In genomic region chr5:150560401-150561191, GRCh38 we compare ENCODE assay signal across 8 cellular contexts. TPM values are rescaled to one million over a fixed set of nuclear protein-coding genes. Genes with fewer than 3 reads are reported as not detected.
A peak's percentile ranks its signal among the peaks of the same experiment; 100 is the strongest.
DNase-seq lines count a peak whose midpoint lies in the region; ATAC-seq and TF ChIP-seq lines count a peak whose summit lies in the region.

No MANE protein-coding gene starts in this region.

- H2BK120ac ChIP-seq in H9 (ENCODE audit: low read depth, low read length, poor library complexity, severe bottlenecking): no peak overlapping the region

- no peak overlapping the region for H3K56ac ChIP-seq in H9 (ENCODE audit: insufficient read length, low read depth, low read length)

- peaks cover 13 to 14% of the 10 kb centered on the region in 2 experiments for H3K4me1 Mint-ChIP-seq in H9
- peaks cover 2% of the 10 kb centered on the region for H3K4me1 Mint-ChIP-seq in activated naive CD8-positive, alpha-beta T cell treated with anti-CD3 and anti-CD28 coated beads for 36 hours

- peak; percentile 92 for TF ChIP-seq CTCF in H9 (conservative IDR thresholded peaks at IDR 0.05)
- peak; percentile 83 to 98 (median 96) for TF ChIP-seq CTCF in heart left ventricle (IDR thresholded peaks at IDR 0.05)

- H3K23me2 ChIP-seq in H9 (ENCODE audit: insufficient read length, low read depth, low read length, poor library complexity, severe bottlenecking): no peaks in the 10 kb centered on the region

- H3K9me3 Mint-ChIP-seq in H9: no peaks in the 10 kb centered on the region; a peak in 1 of 5 replicates
- H3K9me3 Mint-ChIP-seq in activated naive CD8-positive, alpha-beta T cell treated with anti-CD3 and anti-CD28 coated beads for 36 hours: no peaks in the 10 kb centered on the region

- H3K36me3 Mint-ChIP-seq in H9 (ENCODE audit: insufficient read depth in 1 of 3, low read depth in 3 of 3): peaks cover 0 to 13% (median 7%) of the 10 kb centered on the region in 3 experiments; a peak in 4 of 7 replicates
- no peaks in the 10 kb centered on the region for H3K36me3 Mint-ChIP-seq in activated naive CD8-positive, alpha-beta T cell treated with anti-CD3 and anti-CD28 coated beads for 36 hours

- H3K4ac ChIP-seq in H9 (ENCODE audit: low read depth, low read length): no peak overlapping the region

- H4K91ac ChIP-seq in H9 (ENCODE audit: insufficient read length, low read depth, low read length): no peak overlapping the region

- H3K27me3 Mint-ChIP-seq in H9 (ENCODE audit: low read depth): no peaks in the 10 kb centered on the region; the same call in 1 of the 2 replicates
- H3K27me3 Mint-ChIP-seq in activated naive CD8-positive, alpha-beta T cell treated with anti-CD3 and anti-CD28 coated beads for 36 hours: peaks cover 4% of the 10 kb centered on the region

- no peak overlapping the region for H2BK5ac ChIP-seq in H9 (ENCODE audit: insufficient read length, low read length)

- peak; percentile 74 to 90 (median 86) for ATAC-seq in heart left ventricle
- ATAC-seq in GM19328 (IDR thresholded peaks at IDR 0.05; ENCODE audit: unreplicated experiment): no peak

- no peak overlapping the region for H2BK15ac ChIP-seq in H9 (ENCODE audit: low read depth, low read length)

- H2BK12ac ChIP-seq in H9 (ENCODE audit: insufficient read length, low read depth, low read length): no peak overlapping the region

- H3K4me2 ChIP-seq in H9 (ENCODE audit: insufficient read depth, insufficient read length, low read length): no peak overlapping the region

- no peaks in the 10 kb centered on the region for H3K9me3 ChIP-seq in H9 (ENCODE audit: control insufficient read depth, low read depth, low read length)
- peaks cover 0 to 5% (median 0%) of the 10 kb centered on the region in 12 donors for H3K9me3 ChIP-seq in heart left ventricle

- no CpG with 5 or more reads among the region's 11 CpGs for WGBS in H9 (ENCODE audit: extremely low coverage, insufficient read length, low lambda C conversion rate)
- WGBS in heart left ventricle, 4 donors: 15 to 21% (median 16%) methylated on average over 11 of the region's 11 CpGs

- no peak overlapping the region for H3K9ac ChIP-seq in H9 (ENCODE audit: extremely low read depth, insufficient read length, low read length)

- H4K5ac ChIP-seq in H9 (ENCODE audit: insufficient read length, low read depth, low read length): no peak overlapping the region

- H2BK20ac ChIP-seq in H9 (ENCODE audit: low read depth, low read length, poor library complexity, severe bottlenecking): no peak overlapping the region

- peaks cover 0 to 20% (median 17%) of the 10 kb centered on the region in 9 donors for H3K36me3 ChIP-seq in heart left ventricle

- no peak overlapping the region for H4K8ac ChIP-seq in H9 (replicated peaks; ENCODE audit: insufficient read length, low read depth, low read length)

- H3K79me2 ChIP-seq in H9 (ENCODE audit: insufficient read depth, low read length): no peaks in the 10 kb centered on the region

- H3T11ph ChIP-seq in H9 (ENCODE audit: low read length): no peak overlapping the region

- H3K4me1 ChIP-seq in H9 (ENCODE audit: insufficient read depth, low read length) (no peaks in the 10 kb centered on the region), heart left ventricle (peaks cover 0 to 20% (median 4%) of the 10 kb centered on the region in 12 donors)

- intact Hi-C loops in heart left ventricle (cut with DNase I): loop anchor here (1.0 to 5.0 kb wide), 10 partner anchors 96 to 288 kb away; partner anchors contain the start of genes IRGM (in 9 of the 10) and RBM22 (in 4 of the 10)

- DNase-seq in GF-D8 (lab: John Stamatoyannopoulos, UW): peak; percentile 27
- DNase-seq in H9: peak; percentile 80
- peak; percentile 76 for DNase-seq in MV-4-11 (lab: John Stamatoyannopoulos, UW)
- DNase-seq in SKM-1 (lab: John Stamatoyannopoulos, UW; ENCODE audit: unreplicated experiment): peak; percentile 56
- DNase-seq in activated naive CD8-positive, alpha-beta T cell treated with anti-CD3 and anti-CD28 coated beads for 36 hours: peak; percentile 73
- DNase-seq in heart left ventricle: peak in 4 of 5 donors; percentile 81 to 86 (median 84)
- DNase-seq in pulmonary artery endothelial cell (ENCODE audit: low read depth, low spot score): peak; percentile 51

- H3K27ac ChIP-seq in H9 (ENCODE audit: insufficient read length, low read depth, low read length): no peak overlapping the region
- no peak overlapping the region for H3K27ac ChIP-seq in heart left ventricle

- H2AK5ac ChIP-seq in H9 (ENCODE audit: insufficient read length, low read length): no peak overlapping the region

- peak overlapping the region; percentile 2 to 87 (median 79); a peak in 4 of 7 replicates for H3K27ac Mint-ChIP-seq in H9
- H3K27ac Mint-ChIP-seq in activated naive CD8-positive, alpha-beta T cell treated with anti-CD3 and anti-CD28 coated beads for 36 hours: no peak overlapping the region

- H3K4me3 ChIP-seq in heart left ventricle: no peak overlapping the region

- peak overlapping the region; percentile 29 for H3K18ac ChIP-seq in H9 (ENCODE audit: insufficient read length, low read depth, low read length)

- H3K14ac ChIP-seq in H9 (ENCODE audit: insufficient read depth, low read length): no peak overlapping the region

- no peaks in the 10 kb centered on the region for H3K79me1 ChIP-seq in H9 (ENCODE audit: insufficient read depth, low read depth, low read length, poor library complexity, severe bottlenecking)

- no peak overlapping the region for H3K4me3 Mint-ChIP-seq in H9
- H3K4me3 Mint-ChIP-seq in activated naive CD8-positive, alpha-beta T cell treated with anti-CD3 and anti-CD28 coated beads for 36 hours: no peak overlapping the region

- H3K27me3 ChIP-seq in H9 (ENCODE audit: insufficient read depth, low read length) (no peaks in the 10 kb centered on the region), heart left ventricle (no peaks in the 10 kb centered on the region)

- H4K20me1 ChIP-seq in H9 (ENCODE audit: control insufficient read depth, insufficient read depth, insufficient read length): no peaks in the 10 kb centered on the region

- H3K23ac ChIP-seq in H9 (ENCODE audit: insufficient read length, low read depth, low read length): no peak overlapping the region

- no peak for TF ChIP-seq POLR2A in heart left ventricle (IDR thresholded peaks at IDR 0.05)

- no peak overlapping the region for H2AFZ ChIP-seq in H9 (ENCODE audit: low read length)

RNA-seq across cellular contexts. Expression of gene NDST1, which starts 52.7 kb away (rescaled TPM):
- total RNA-seq in H9 (2021): 59.2 and 65.5 TPM in 2 replicates
- total RNA-seq in activated naive CD8-positive, alpha-beta T cell treated with anti-CD3 and anti-CD28 coated beads for 36 hours: 1 to 10 TPM; 7.1 to 7.3 TPM
- total RNA-seq in heart left ventricle: 100 to 1,000 TPM in 2 of 9 donors, 10 to 100 TPM in 7; 50.2 to 156 (median 68.5) TPM
- polyA plus RNA-seq in heart left ventricle: 10 to 100 TPM; 32.1 to 53.5 TPM
- total RNA-seq in pulmonary artery endothelial cell: 29.9 and 51.9 TPM in 2 replicates

Comparison
In these comparisons a context has a peak if more than half of its experiments do, and no peak if none do; other contexts are left out.
1. DNase-seq: peak in every context shown above with its lines; median percentile 84 in heart left ventricle; 80 in H9; 76 in MV-4-11; 73 in activated naive CD8-positive, alpha-beta T cell treated with anti-CD3 and anti-CD28 coated beads for 36 hours; 56 in SKM-1; 51 in pulmonary artery endothelial cell; 27 in GF-D8.